8 cellular contexts compared by ENCODE assay signal in genomic region chr2:172234716-172235661, GRCh38.
DNase-seq lines count a peak whose midpoint lies in the region; ATAC-seq and TF ChIP-seq lines count a peak whose summit lies in the region.

No MANE protein-coding gene starts in this region.

- peaks cover 34% of the 10 kb centered on the region for H3K4me1 Mint-ChIP-seq in activated T-cell treated with anti-CD3 and anti-CD28 coated beads, Interleukin-2, amount 50 U/mL, for 72 hours (ENCODE audit: low read depth)
- H3K4me1 Mint-ChIP-seq in glutamatergic neuron (ENCODE audit: low read depth, unreplicated experiment) = no peaks in the 10 kb centered on the region
- peaks cover 39% of the 10 kb centered on the region for H3K4me1 Mint-ChIP-seq in progenitor cell of endocrine pancreas (ENCODE audit: low read depth)

- H3K9me3 Mint-ChIP-seq in activated T-cell treated with anti-CD3 and anti-CD28 coated beads, Interleukin-2, amount 50 U/mL, for 72 hours = no peaks in the 10 kb centered on the region
- H3K9me3 Mint-ChIP-seq in glutamatergic neuron (ENCODE audit: unreplicated experiment) (peaks cover 6% of the 10 kb centered on the region), progenitor cell of endocrine pancreas (ENCODE audit: low read depth) (no peaks in the 10 kb centered on the region)

- DNase-seq in D341Med (ENCODE audit: low spot score) = peak; percentile 59
- peak; percentile 80 for DNase-seq in NCI-H2029 (lab: John Stamatoyannopoulos, UW)
- peak; percentile 13 to 40 for DNase-seq in activated T-cell treated with anti-CD3 and anti-CD28 coated beads, Interleukin-2, amount 50 U/mL, for 72 hours
- DNase-seq in glutamatergic neuron = peak; percentile 40
- peak; percentile 55 for DNase-seq in progenitor cell of endocrine pancreas (ENCODE audit: low spot score, unreplicated experiment)

- H3K27ac Mint-ChIP-seq in activated T-cell treated with anti-CD3 and anti-CD28 coated beads, Interleukin-2, amount 50 U/mL, for 72 hours = no peak overlapping the region
- H3K27ac Mint-ChIP-seq in glutamatergic neuron (ENCODE audit: unreplicated experiment) = peak overlapping the region; percentile 49
- H3K27ac Mint-ChIP-seq in progenitor cell of endocrine pancreas = peak overlapping the region; percentile 93

- peak; percentile 70 to 73 for ATAC-seq in activated T-cell treated with anti-CD3 and anti-CD28 coated beads, Interleukin-2, amount 50 U/mL, for 72 hours (replicated peaks in 1 of 2)
- no peak for ATAC-seq in GM18909 (IDR thresholded peaks at IDR 0.05; ENCODE audit: poor library complexity, unreplicated experiment)
- ATAC-seq in GM21390 (IDR thresholded peaks at IDR 0.05; ENCODE audit: unreplicated experiment) = no peak
- ATAC-seq in GM18502 (IDR thresholded peaks at IDR 0.05; ENCODE audit: poor library complexity, unreplicated experiment) = no peak

- no peak for TF ChIP-seq CTCF in glutamatergic neuron (IDR thresholded peaks at IDR 0.05; ENCODE audit: partially characterized antibody, unreplicated experiment)
- no peak for TF ChIP-seq CTCF in progenitor cell of endocrine pancreas (IDR thresholded peaks at IDR 0.05; ENCODE audit: unreplicated experiment)

- H3K27me3 Mint-ChIP-seq in activated T-cell treated with anti-CD3 and anti-CD28 coated beads, Interleukin-2, amount 50 U/mL, for 72 hours (ENCODE audit: low read depth) = peaks cover 52% of the 10 kb centered on the region
- peaks cover 22% of the 10 kb centered on the region for H3K27me3 Mint-ChIP-seq in glutamatergic neuron (ENCODE audit: unreplicated experiment)
- H3K27me3 Mint-ChIP-seq in progenitor cell of endocrine pancreas = peaks cover 81% of the 10 kb centered on the region

- H3K4me3 Mint-ChIP-seq in activated T-cell treated with anti-CD3 and anti-CD28 coated beads, Interleukin-2, amount 50 U/mL, for 72 hours = peak overlapping the region; percentile 88 to 91
- H3K4me3 Mint-ChIP-seq in glutamatergic neuron (ENCODE audit: unreplicated experiment) (peak overlapping the region; percentile 95), progenitor cell of endocrine pancreas (ENCODE audit: low read depth) (peak overlapping the region; percentile 66)

- no peaks in the 10 kb centered on the region for H3K36me3 Mint-ChIP-seq in activated T-cell treated with anti-CD3 and anti-CD28 coated beads, Interleukin-2, amount 50 U/mL, for 72 hours (ENCODE audit: insufficient read depth in 2 of 2)
- no peaks in the 10 kb centered on the region for H3K36me3 Mint-ChIP-seq in glutamatergic neuron (ENCODE audit: unreplicated experiment)
- no peaks in the 10 kb centered on the region for H3K36me3 Mint-ChIP-seq in progenitor cell of endocrine pancreas (ENCODE audit: insufficient read depth)

Comparison
In these comparisons a context has a peak if more than half of its experiments do, and no peak if none do; other contexts are left out.
1. DNase-seq: peak in every context shown above with its lines; median percentile 80 in NCI-H2029; 59 in D341Med; 55 in progenitor cell of endocrine pancreas; 40 in glutamatergic neuron; 26 in activated T-cell treated with anti-CD3 and anti-CD28 coated beads, Interleukin-2, amount 50 U/mL, for 72 hours.
2. ATAC-seq: peak in activated T-cell treated with anti-CD3 and anti-CD28 coated beads, Interleukin-2, amount 50 U/mL, for 72 hours (2 of 2); none in GM18909 (single experiment), GM21390 (single experiment) and GM18502 (single experiment).
3. Peak in every context shown above with its lines, with median percentiles within 50 percentile points of each other: H3K4me3 Mint-ChIP-seq.